In genomic region chr4:4861592-4862551, GRCh38 we compare ENCODE assay signal across 11 cellular contexts. TPM values are rescaled to one million over a fixed set of nuclear protein-coding genes. Genes with fewer than 3 reads are reported as not detected.
DNase-seq lines count a peak whose midpoint lies in the region; ATAC-seq and TF ChIP-seq lines count a peak whose summit lies in the region.
"Had no signal": no experiment of that assay in that cellular context is flagged by ENCODE, and none has a peak within 500 bp of the region (broad histone marks: within the 10 kb centered on the region; RNA-seq: fewer than 3 reads in every experiment).

No MANE protein-coding gene starts in this region.

- H3K4me3 Mint-ChIP-seq in HFFc6: peak overlapping the region; percentile 99
- peak overlapping the region; percentile 79 to 83 for H3K4me3 Mint-ChIP-seq in effector memory CD8-positive, alpha-beta T cell
- H3K4me3 Mint-ChIP-seq in nephron progenitor cell: peak overlapping the region; percentile 97

- peaks cover 23% of the 10 kb centered on the region for H3K27me3 Mint-ChIP-seq in HFFc6 (ENCODE audit: insufficient read depth)
- H3K27me3 Mint-ChIP-seq in effector memory CD8-positive, alpha-beta T cell: peaks cover 62 to 84% of the 10 kb centered on the region in 2 donors
- H3K27me3 Mint-ChIP-seq in nephron progenitor cell (ENCODE audit: low read depth, poor library complexity): peaks cover 55% of the 10 kb centered on the region

- ATAC-seq in effector memory CD8-positive, alpha-beta T cell (replicated peaks): no peak

- DNase-seq in AG10803 (ENCODE audit: low read depth): no peak
- no peak for DNase-seq in HFFc6
- DNase-seq in effector memory CD8-positive, alpha-beta T cell: no peak
- no peak for DNase-seq in nephron progenitor cell
- DNase-seq in NCI-H748 treated with DMSO at 0.1 percent for 48 hours (lab: John Stamatoyannopoulos, UW): no peak
- DNase-seq in GM13976 (ENCODE audit: low spot score): no peak
- DNase-seq in RPMI8226: no peak
- no peak for DNase-seq in NCI-H69 (lab: John Stamatoyannopoulos, UW)
- DNase-seq: activated CD4-positive, alpha-beta T cell treated with anti-CD3 and anti-CD28 coated beads for 48 hours; OCI-M1; transverse colon had no signal

- TF ChIP-seq CTCF in AG10803 (conservative IDR thresholded peaks at IDR 0.05; ENCODE audit: low read length) (no peak), HFFc6 (IDR thresholded peaks at IDR 0.05) (no peak), nephron progenitor cell (IDR thresholded peaks at IDR 0.05) (no peak), GM13976 (IDR thresholded peaks at IDR 0.05; ENCODE audit: borderline replicate concordance, control extremely low read depth, extremely low read depth, insufficient read depth, missing control alignments) (no peak)

- H3K27ac Mint-ChIP-seq in HFFc6: no peak overlapping the region
- no peak overlapping the region for H3K27ac Mint-ChIP-seq in effector memory CD8-positive, alpha-beta T cell
- no peak overlapping the region for H3K27ac Mint-ChIP-seq in nephron progenitor cell

- H3K9me3 Mint-ChIP-seq in HFFc6: peaks cover 7% of the 10 kb centered on the region; the same call in 1 of the 2 replicates
- no peaks in the 10 kb centered on the region for H3K9me3 Mint-ChIP-seq in effector memory CD8-positive, alpha-beta T cell
- H3K9me3 Mint-ChIP-seq in nephron progenitor cell: no peaks in the 10 kb centered on the region

- H3K36me3 Mint-ChIP-seq in HFFc6 (ENCODE audit: low read depth) (peaks cover 25% of the 10 kb centered on the region), nephron progenitor cell (ENCODE audit: low read depth) (peaks cover 15% of the 10 kb centered on the region)
- H3K36me3 Mint-ChIP-seq in effector memory CD8-positive, alpha-beta T cell (ENCODE audit: insufficient read depth): peaks cover 7% of the 10 kb centered on the region

- peak overlapping the region; percentile 94 for H3K4me3 ChIP-seq in AG10803 (ENCODE audit: low read length)

- H3K4me1 Mint-ChIP-seq in HFFc6 (ENCODE audit: low read depth): peaks cover 16% of the 10 kb centered on the region
- peaks cover 23 to 30% of the 10 kb centered on the region in 2 donors for H3K4me1 Mint-ChIP-seq in effector memory CD8-positive, alpha-beta T cell (ENCODE audit: low read depth in 2 of 2)
- peaks cover 84% of the 10 kb centered on the region for H3K4me1 Mint-ChIP-seq in nephron progenitor cell

- in situ Hi-C loops in GM13976 (cut with MboI; ENCODE audit: low sequenced_read_pairs, unreplicated experiment): loop anchor here (10.0 to 25.0 kb wide), 2 partner anchors 100 to 177 kb away; no protein-coding TSS in a partner anchor

RNA-seq across cellular contexts. Expression of gene MSX1, which starts 2.4 kb away (rescaled TPM):
- total RNA-seq in HFFc6 (2021; fragmentation: NEBNext Ultra II Directional; extraction: Animal tissue kit (Norgen Biotek cat#: 25700)): 1 to 10 TPM; 5.5 to 8.6 (median 7.2) TPM
